Comparison of ENCODE assay signal across 16 cellular contexts in the genomic region with DNA sequence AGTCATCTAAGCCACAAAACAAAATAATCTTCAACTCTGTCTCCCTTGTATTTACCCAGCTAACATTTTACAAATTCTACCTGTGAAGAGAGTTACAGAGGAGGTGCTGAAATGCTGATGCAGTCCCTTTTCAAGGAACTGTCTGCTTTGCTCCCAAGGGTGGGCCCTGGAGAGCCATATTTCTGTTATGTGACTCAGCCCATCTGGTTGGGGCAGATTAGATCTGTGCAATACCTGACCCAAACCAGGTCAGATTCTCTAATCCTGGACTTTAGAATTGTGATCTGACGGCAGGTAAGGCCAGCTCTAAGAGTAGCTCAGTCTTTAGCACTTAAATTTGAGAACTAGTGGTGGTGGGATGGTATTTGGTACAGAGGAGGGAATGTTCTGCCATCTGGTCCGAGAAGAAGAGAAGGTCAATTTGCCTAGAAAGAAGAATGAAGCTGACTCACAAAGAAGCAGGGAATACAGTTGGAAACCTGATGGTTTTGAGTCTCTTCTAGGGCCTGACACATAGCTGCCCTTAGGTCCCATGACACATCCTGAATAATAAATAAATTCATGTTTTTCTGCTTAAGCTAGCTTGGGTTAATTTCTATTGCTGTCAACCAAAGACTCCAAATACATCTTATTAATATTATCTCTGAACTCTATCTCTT. TPM values are rescaled to one million over a fixed set of nuclear protein-coding genes. Genes with fewer than 3 reads are reported as not detected.
DNase-seq lines count a peak whose midpoint lies in the region; ATAC-seq, FAIRE-seq and TF ChIP-seq lines count a peak whose summit lies in the region.
"Had no signal": no experiment of that assay in that cellular context is flagged by ENCODE, and none has a peak within 500 bp of the region (broad histone marks: within the 10 kb centered on the region; RNA-seq: fewer than 3 reads in every experiment).

No MANE protein-coding gene starts in this region.

- H2BK15ac ChIP-seq in IMR-90 (ENCODE audit: low read depth, low read length), result no peak overlapping the region

- no peak overlapping the region for H2BK20ac ChIP-seq in IMR-90 (ENCODE audit: low read depth, low read length)

- H3K18ac ChIP-seq in IMR-90 (ENCODE audit: low read depth, low read length), result no peak overlapping the region

- no peak for FAIRE-seq in bronchial epithelial cell (lab: Jason Lieb, UNC)
- FAIRE-seq: D721Med, H54 had no signal

- POLR2A ChIA-PET in IMR-90 (lab: Charles Lee; ENCODE audit: unreplicated experiment), result no interaction called here

- no peak overlapping the region for H4K5ac ChIP-seq in IMR-90 (ENCODE audit: low read depth, low read length)

- H2AFZ ChIP-seq in IMR-90 (replicated peaks; ENCODE audit: low read length, poor library complexity), result no peak overlapping the region

- no peaks in the 10 kb centered on the region for H4K20me1 ChIP-seq in IMR-90 (ENCODE audit: insufficient read depth, low read length)
- H4K20me1 ChIP-seq: BLaER1 treated with 17β-estradiol and CSF1 and Interleukin-3, amounts not matched to agents 10 nM and 100 nM had no signal

- H3K27me3 ChIP-seq in IMR-90 (ENCODE audit: control insufficient read depth, insufficient read depth, low read length), result no peaks in the 10 kb centered on the region
- no peaks in the 10 kb centered on the region for H3K27me3 ChIP-seq in bronchial epithelial cell (ENCODE audit: control insufficient read depth, insufficient read depth, low read length)
- H3K27me3 ChIP-seq: BLaER1 treated with 17β-estradiol and CSF1 and Interleukin-3, amounts not matched to agents 10 nM and 100 nM had no signal

- dilution Hi-C loops in IMR-90 (cut with HindIII; ENCODE audit: low sequenced_read_pairs, unreplicated experiment), result no loop called here

- intact Hi-C loops in IMR-90 (cut with micrococcal nuclease), result no loop called here

- no peaks in the 10 kb centered on the region for H3K79me1 ChIP-seq in IMR-90 (ENCODE audit: low read depth in 1 of 2, low read length in 2 of 2)

- H3K14ac ChIP-seq in IMR-90 (replicated peaks; ENCODE audit: low read depth, low read length), result no peak overlapping the region

- no peak overlapping the region for H2BK5ac ChIP-seq in IMR-90 (ENCODE audit: low read depth, low read length, poor library complexity, severe bottlenecking)

- H3K27ac ChIP-seq in IMR-90 (ENCODE audit: insufficient read depth, low read length), result no peak overlapping the region
- H3K27ac ChIP-seq: BLaER1 treated with 17β-estradiol and CSF1 and Interleukin-3, amounts not matched to agents 10 nM and 100 nM had no signal

- H3K4me2 ChIP-seq in IMR-90 (ENCODE audit: low read depth, low read length), result no peak overlapping the region
- H3K4me2 ChIP-seq: BLaER1 treated with 17β-estradiol and CSF1 and Interleukin-3, amounts not matched to agents 10 nM and 100 nM had no signal

- BruUV-seq in IMR-90 (replicated peaks; lab: Mats Ljungman, UMichigan), result no TSS peak

- in situ Hi-C loops in IMR-90 (cut with MboI; ENCODE audit: low sequenced_read_pairs), result no loop called here

- no peak overlapping the region for H4K91ac ChIP-seq in IMR-90 (ENCODE audit: insufficient read depth, low read depth, low read length)

- H3K23ac ChIP-seq in IMR-90 (ENCODE audit: low read depth, low read length), result no peak overlapping the region

- CTCF ChIA-PET in IMR-90 (lab: Yijun Ruan, JAX), result no interaction called here

- no peaks in the 10 kb centered on the region for H3K4me1 ChIP-seq in IMR-90 (ENCODE audit: control insufficient read depth, insufficient read depth, low read length)
- H3K4me1 ChIP-seq: BLaER1 treated with 17β-estradiol and CSF1 and Interleukin-3, amounts not matched to agents 10 nM and 100 nM had no signal

- TF ChIP-seq RAD21 in IMR-90 (IDR thresholded peaks at IDR 0.05; ENCODE audit: low read length), result no peak

- no peak overlapping the region for H3K4ac ChIP-seq in IMR-90 (ENCODE audit: low read depth, low read length)

- no peak overlapping the region for H3K56ac ChIP-seq in IMR-90 (ENCODE audit: extremely low read depth, insufficient read depth, low read length)

- 29% methylated on average over 1 of the region's 2 CpGs; no CpG with 5 or more reads in 1 of the 2 experiments for WGBS in IMR-90 (ENCODE audit: extremely low coverage in 2 of 2, insufficient read length in 1 of 2), 2 experiments

- H2BK120ac ChIP-seq in IMR-90 (ENCODE audit: low read depth, low read length), result no peak overlapping the region

- no peak overlapping the region for H3K9ac ChIP-seq in IMR-90 (ENCODE audit: low read depth, low read length)
- H3K9ac ChIP-seq: BLaER1 treated with 17β-estradiol and CSF1 and Interleukin-3, amounts not matched to agents 10 nM and 100 nM had no signal

- H3K9me3 ChIP-seq in IMR-90 (ENCODE audit: control insufficient read depth, insufficient read depth, low read length), result no peaks in the 10 kb centered on the region

- DNase-seq in EL, result peak; percentile 25
- DNase-seq in IMR-90, result peak; percentile 25
- DNase-seq in bronchial epithelial cell (ENCODE audit: low read depth), result peak; percentile 22
- peak; percentile 44 for DNase-seq in fibroblast of mammary gland (ENCODE audit: low read depth)
- DNase-seq in activated CD4-positive, alpha-beta T cell treated with anti-CD3 and anti-CD28 coated beads for 1 hour, result no peak
- no peak for DNase-seq in D341Med (ENCODE audit: low spot score)
- no peak for DNase-seq in Ammon's horn (ENCODE audit: low spot score)
- DNase-seq: 8988T; AML-193; CD4-positive, CD25-positive, alpha-beta regulatory T cell; DMS153; DMS79 treated with DMSO at 0.1 percent for 48 hours; GF-D8 had no signal

- TF ChIP-seq CTCF in IMR-90 (conservative IDR thresholded peaks at IDR 0.05; ENCODE audit: low read depth, low read length), result no peak
- TF ChIP-seq CTCF in bronchial epithelial cell (IDR thresholded peaks at IDR 0.05; ENCODE audit: insufficient read depth, low read length, severe bottlenecking), result no peak
- TF ChIP-seq CTCF in fibroblast of mammary gland (conservative IDR thresholded peaks at IDR 0.05; ENCODE audit: control insufficient read depth, insufficient read depth, low read depth, low read length), result no peak

- no peaks in the 10 kb centered on the region for H3K36me3 ChIP-seq in IMR-90 (ENCODE audit: control insufficient read depth, insufficient read depth, low read length)
- no peaks in the 10 kb centered on the region for H3K36me3 ChIP-seq in bronchial epithelial cell (ENCODE audit: control insufficient read depth, insufficient read depth, low read length)
- H3K36me3 ChIP-seq: BLaER1 treated with 17β-estradiol and CSF1 and Interleukin-3, amounts not matched to agents 10 nM and 100 nM had no signal

- no peak overlapping the region for H2AK9ac ChIP-seq in IMR-90 (replicated peaks; ENCODE audit: low read depth, low read length, poor library complexity)

- no peaks in the 10 kb centered on the region for H3K9me1 ChIP-seq in IMR-90 (ENCODE audit: insufficient read depth, low read length)

- ATAC-seq in IMR-90 (ENCODE audit: low read depth), result no peak

- H4K8ac ChIP-seq in IMR-90 (ENCODE audit: low read depth in 2 of 2, low read length in 2 of 2), result no peak overlapping the region

- no peak for TF ChIP-seq POLR2A in IMR-90 (IDR thresholded peaks at IDR 0.05; ENCODE audit: low read depth, low read length)

- H2AK5ac ChIP-seq in IMR-90 (ENCODE audit: low read depth, low read length), result no peak overlapping the region

- no peak overlapping the region for H3K4me3 ChIP-seq in IMR-90 (ENCODE audit: insufficient read depth, low read depth, low read length)
- no peak overlapping the region for H3K4me3 ChIP-seq in bronchial epithelial cell (ENCODE audit: low read depth, low read length)
- no peak overlapping the region for H3K4me3 ChIP-seq in fibroblast of mammary gland (ENCODE audit: control insufficient read depth, low read depth, low read length)
- H3K4me3 ChIP-seq: BLaER1 treated with 17β-estradiol and CSF1 and Interleukin-3, amounts not matched to agents 10 nM and 100 nM had no signal

TF ChIP-seq in IMR-90, 13 proteins besides CTCF, POLR2A, EP300 and RAD21:
- TF ChIP-seq CHD1 (IDR thresholded peaks at IDR 0.05; ENCODE audit: low read depth, low read length) (no peak), BHLHE40 (IDR thresholded peaks at IDR 0.05; ENCODE audit: low read depth, low read length) (no peak), RCOR1 (IDR thresholded peaks at IDR 0.05; ENCODE audit: insufficient replicate concordance, low read length) (no peak), NFE2L2 (IDR thresholded peaks at IDR 0.05; ENCODE audit: low read depth, low read length) (no peak), CEBPB (IDR thresholded peaks at IDR 0.05; ENCODE audit: low read depth, low read length) (no peak), SMC3 (IDR thresholded peaks at IDR 0.05; ENCODE audit: low read depth, low read length) (no peak), MXI1 (IDR thresholded peaks at IDR 0.05; ENCODE audit: borderline replicate concordance, low read depth, low read length) (no peak)

RNA-seq across cellular contexts. Expression of a gene that starts 8.1 kb away (rescaled TPM):
- total RNA-seq in IMR-90 (2012; rRNA removed) (0.28 and 0.36 TPM in 2 replicates), bronchial epithelial cell (3.8 and 3.9 TPM in 2 replicates)
- 0.27 and 0.34 TPM in 2 replicates for polyA plus RNA-seq in IMR-90 (2012; rRNA removed)
- 0.02 and 0.04 TPM in 2 replicates for polyA plus RNA-seq in IMR-90 (2012; cell fraction: cytosol; rRNA removed)
- 0.15 and 0.84 TPM in 2 replicates for polyA plus RNA-seq in IMR-90 (2012; cell fraction: nucleus; rRNA removed; ENCODE audit: low replicate concordance)
- total RNA-seq: CD4-positive, CD25-positive, alpha-beta regulatory T cell had no signal

RNA-seq across cellular contexts. Expression of a gene that starts 48.0 kb away (rescaled TPM):
- total RNA-seq in IMR-90 (2012; rRNA removed) (not detected in 2 replicates), bronchial epithelial cell (not detected in 2 replicates)
- polyA plus RNA-seq in IMR-90 (2012; rRNA removed), result not detected in 2 replicates
- not detected in 2 replicates for polyA plus RNA-seq in IMR-90 (2012; cell fraction: cytosol; rRNA removed)
- not detected in 2 replicates for polyA plus RNA-seq in IMR-90 (2012; cell fraction: nucleus; rRNA removed; ENCODE audit: low replicate concordance)
- total RNA-seq: CD4-positive, CD25-positive, alpha-beta regulatory T cell had no signal
- polyA plus RNA-seq: CD4-positive, CD25-positive, alpha-beta regulatory T cell had no signal

Comparison
In these comparisons a context has a peak if more than half of its experiments do, and no peak if none do; other contexts are left out.
1. DNase-seq: peak in EL (single experiment), IMR-90 (single experiment), bronchial epithelial cell (single experiment) and fibroblast of mammary gland (single experiment); none in activated CD4-positive, alpha-beta T cell treated with anti-CD3 and anti-CD28 coated beads for 1 hour (single experiment), D341Med (single experiment) and Ammon's horn (single experiment).